17 cellular contexts compared by ENCODE assay signal in the genomic region with DNA sequence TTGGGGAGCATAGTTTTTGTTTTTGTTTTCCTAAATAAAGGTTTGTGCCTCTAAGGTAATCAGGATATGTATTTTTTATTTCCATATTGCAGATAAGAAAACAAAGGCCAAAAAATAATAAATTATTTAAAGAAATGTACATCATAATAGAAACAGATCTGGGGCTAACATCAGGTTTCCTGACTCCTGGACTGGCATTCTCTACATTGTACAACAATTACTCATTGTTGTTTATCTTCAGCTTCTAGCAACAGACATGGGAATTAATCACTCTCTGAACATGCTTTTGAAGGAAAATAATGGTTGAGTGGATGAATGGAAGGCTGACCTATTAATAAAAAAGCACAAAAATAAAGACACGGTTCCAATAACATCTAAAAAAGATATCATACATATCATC.
A peak's percentile ranks its signal among the peaks of the same experiment; 100 is the strongest.
DNase-seq lines count a peak whose midpoint lies in the region; FAIRE-seq and TF ChIP-seq lines count a peak whose summit lies in the region.
"Had no signal": no experiment of that assay in that cellular context is flagged by ENCODE, and none has a peak within 500 bp of the region (broad histone marks: within the 10 kb centered on the region; RNA-seq: fewer than 3 reads in every experiment).

No MANE protein-coding gene starts in this region.

- CTCF ChIA-PET in endothelial cell of umbilical vein (lab: Charles Lee) (interaction anchor here (0.9 to 4.6 kb wide), 3 partner anchors 12 to 587 kb away, joined by 4 to 36 read pairs (median 6); no protein-coding TSS in a partner anchor), GM10248 (lab: Yijun Ruan, JAX) (interaction anchor here (1.1 to 1.4 kb wide), 3 partner anchors 19 to 586 kb away, joined by 3 to 4 read pairs (median 3); no protein-coding TSS in a partner anchor)

- H3K4ac ChIP-seq in mesenchymal stem cell (ENCODE audit: low read depth in 1 of 2, low read length in 2 of 2): no peak overlapping the region

- H3K9me1 ChIP-seq in endothelial cell of umbilical vein (replicated peaks; ENCODE audit: control insufficient read depth, extremely low read depth, insufficient read depth, low read length): no peaks in the 10 kb centered on the region

- H3K9me3 ChIP-seq in endothelial cell of umbilical vein (replicated peaks; ENCODE audit: control insufficient read depth, insufficient read depth, low read length) (no peaks in the 10 kb centered on the region), mesenchymal stem cell (ENCODE audit: control insufficient read depth, low read length) (no peaks in the 10 kb centered on the region)
- H3K9me3 ChIP-seq: upper lobe of left lung had no signal

- dilution Hi-C loops in endothelial cell of umbilical vein (cut with MboI; ENCODE audit: extremely low pct_ligation_motif_present, low sequenced_read_pairs): loop anchor here (25.0 kb wide), 1 partner anchor 585 kb away; no protein-coding TSS in a partner anchor

- POLR2A ChIA-PET in endothelial cell of umbilical vein (lab: Charles Lee) (no interaction called here), GM10248 (lab: Yijun Ruan, JAX) (no interaction called here)

- no peaks in the 10 kb centered on the region for H3K27me3 ChIP-seq in endothelial cell of umbilical vein (ENCODE audit: control insufficient read depth in 2 of 2, insufficient read depth in 2 of 2, low read length in 2 of 2)
- no peaks in the 10 kb centered on the region for H3K27me3 ChIP-seq in mesenchymal stem cell (ENCODE audit: control insufficient read depth in 1 of 2, insufficient read depth in 1 of 2, low read length in 2 of 2)
- H3K27me3 ChIP-seq: upper lobe of left lung had no signal

- TF ChIP-seq CTCF in endothelial cell of umbilical vein (IDR thresholded peaks at IDR 0.05; ENCODE audit: extremely low read depth in 1 of 2, insufficient read depth in 1 of 2, low read depth in 1 of 2, low read length in 2 of 2): no peak
- no peak for TF ChIP-seq CTCF in GM10248 (IDR thresholded peaks at IDR 0.05; ENCODE audit: control extremely low read depth, extremely low read depth, low read depth, missing control alignments)

- H3K36me3 ChIP-seq in endothelial cell of umbilical vein (ENCODE audit: control insufficient read depth in 2 of 2, extremely low read depth in 1 of 2, insufficient read depth in 2 of 2, low read length in 2 of 2) (no peaks in the 10 kb centered on the region), mesenchymal stem cell (ENCODE audit: control insufficient read depth in 1 of 2, insufficient read depth in 2 of 2, low read depth in 1 of 2, low read length in 2 of 2) (no peaks in the 10 kb centered on the region)
- H3K36me3 ChIP-seq: upper lobe of left lung had no signal

- no peak for TF ChIP-seq POLR2A in endothelial cell of umbilical vein (IDR thresholded peaks at IDR 0.05; ENCODE audit: low read depth, low read length)

- H2BK15ac ChIP-seq in mesenchymal stem cell (ENCODE audit: low read depth, poor library complexity, severe bottlenecking): no peak overlapping the region

- H3K27ac ChIP-seq in endothelial cell of umbilical vein (ENCODE audit: insufficient read depth, low read depth, low read length): peak overlapping the region; percentile 92
- peak overlapping the region; percentile 73 for H3K27ac ChIP-seq in mesenchymal stem cell (ENCODE audit: low read length, poor library complexity, severe bottlenecking)
- H3K27ac ChIP-seq: upper lobe of left lung had no signal

- intact Hi-C loops in endothelial cell of umbilical vein (cut with micrococcal nuclease): loop anchor here (1.0 to 2.0 kb wide), 4 partner anchors 9 to 712 kb away; no protein-coding TSS in a partner anchor

- H2AFZ ChIP-seq in endothelial cell of umbilical vein (ENCODE audit: low read depth, low read length) (peak overlapping the region; percentile 59), mesenchymal stem cell (ENCODE audit: low read depth, low read length) (no peak overlapping the region)

- peak overlapping the region in 1 of 3 experiments; percentile 32 for H3K4me3 ChIP-seq in endothelial cell of umbilical vein (replicated peaks in 1 of 3; ENCODE audit: insufficient read depth in 1 of 3, low read depth in 1 of 3, low read length in 3 of 3)
- H3K4me3 ChIP-seq in mesenchymal stem cell (ENCODE audit: insufficient read depth in 1 of 2, low read depth in 1 of 2, low read length in 2 of 2): no peak overlapping the region
- H3K4me3 ChIP-seq: GM12878, K562, upper lobe of left lung had no signal

- H4K20me1 ChIP-seq in endothelial cell of umbilical vein (replicated peaks; ENCODE audit: control insufficient read depth, extremely low read depth, insufficient read depth, low read length): no peaks in the 10 kb centered on the region

- WGBS in mesenchymal stem cell: 0% methylated on average over 1 of the region's 1 CpG

- H3K9ac ChIP-seq in endothelial cell of umbilical vein (replicated peaks; ENCODE audit: extremely low read depth, insufficient read depth, low read length) (peak overlapping the region; percentile 82), mesenchymal stem cell (ENCODE audit: low read length) (peak overlapping the region; percentile 42)

- H3K18ac ChIP-seq in mesenchymal stem cell (ENCODE audit: low read depth in 1 of 2, low read length in 2 of 2): no peak overlapping the region

- H2BK5ac ChIP-seq in mesenchymal stem cell (ENCODE audit: low read depth, low read length, poor library complexity, severe bottlenecking): no peak overlapping the region

- no peak overlapping the region for H2BK120ac ChIP-seq in mesenchymal stem cell (ENCODE audit: low read depth, low read length)

- FAIRE-seq in endothelial cell of umbilical vein (lab: Jason Lieb, UNC): peak; percentile 84
- FAIRE-seq: GM12878, K562, TTC549 had no signal

- no peak overlapping the region for H3K23ac ChIP-seq in mesenchymal stem cell (ENCODE audit: low read length in 2 of 2)

- H3K79me1 ChIP-seq in mesenchymal stem cell (replicated peaks; ENCODE audit: low read length, poor library complexity, severe bottlenecking): no peaks in the 10 kb centered on the region

- H3K4me1 ChIP-seq in endothelial cell of umbilical vein (ENCODE audit: control insufficient read depth, extremely low read depth, insufficient read depth, low read length): peaks cover 17% of the 10 kb centered on the region
- peaks cover 2% of the 10 kb centered on the region for H3K4me1 ChIP-seq in mesenchymal stem cell (ENCODE audit: control insufficient read depth, insufficient read depth, low read depth, low read length)
- H3K4me1 ChIP-seq: upper lobe of left lung had no signal

- H3K4me2 ChIP-seq in endothelial cell of umbilical vein (ENCODE audit: insufficient read depth, low read length) (peak overlapping the region; percentile 50), mesenchymal stem cell (ENCODE audit: low read length, poor library complexity, severe bottlenecking) (no peak overlapping the region)

- H3K79me2 ChIP-seq in endothelial cell of umbilical vein (ENCODE audit: control insufficient read depth, insufficient read depth, low read length): no peaks in the 10 kb centered on the region

- no TSS peak for BruUV-seq in endothelial cell of umbilical vein (replicated peaks; lab: Mats Ljungman, UMichigan)

- no peak overlapping the region for H2BK12ac ChIP-seq in mesenchymal stem cell (ENCODE audit: low read length in 2 of 2)

- no peak overlapping the region for H2AK5ac ChIP-seq in mesenchymal stem cell (ENCODE audit: low read length, severe bottlenecking)

- no peak overlapping the region for H4K8ac ChIP-seq in mesenchymal stem cell (ENCODE audit: low read length)

- no peak overlapping the region for H3K14ac ChIP-seq in mesenchymal stem cell (ENCODE audit: low read length in 2 of 2)

- peak; percentile 59 for DNase-seq in AG20443 (ENCODE audit: low spot score)
- DNase-seq in RPMI7951 (ENCODE audit: low read depth): peak; percentile 34
- DNase-seq in endothelial cell of umbilical vein (ENCODE audit: low read depth, low spot score): peak; percentile 89
- DNase-seq in mesenchymal stem cell: peak; percentile 28
- DNase-seq in HUDEP-2 (lab: John Stamatoyannopoulos, UW; ENCODE audit: unreplicated experiment in 76 of 76): no peak
- no peak for DNase-seq in T-helper 1 cell
- DNase-seq in NCI-H2196 treated with DMSO at 0.1 percent for 48 hours (lab: John Stamatoyannopoulos, UW; ENCODE audit: unreplicated experiment): no peak
- DNase-seq in GM10248 (ENCODE audit: extremely low spot score): no peak
- DNase-seq: activated naive CD4-positive, alpha-beta T cell treated with Interleukin-2 at 50 U/mL for 16 hours; central memory CD4-positive, alpha-beta T cell; DMS79 treated with DMSO at 0.1 percent for 48 hours; NCI-H1930; NCI-H526 treated with DMSO at 0.1 percent for 48 hours; upper lobe of left lung had no signal

- no peak overlapping the region for H4K91ac ChIP-seq in mesenchymal stem cell (ENCODE audit: low read length)

TF ChIP-seq in endothelial cell of umbilical vein, 7 proteins besides CTCF, POLR2A, EP300 and RAD21:
- peak; percentile 47 for TF ChIP-seq GATA2 (IDR thresholded peaks at IDR 0.05; ENCODE audit: insufficient read depth, insufficient read length, low read depth, low read length)
- peak; percentile 94 for TF ChIP-seq JUN (IDR thresholded peaks at IDR 0.05; ENCODE audit: borderline replicate concordance, insufficient read depth, insufficient read length, low read depth)
- TF ChIP-seq POLR2AphosphoS5 (IDR thresholded peaks at IDR 0.05; ENCODE audit: insufficient read depth, low read depth, low read length): peak; percentile 59
- TF ChIP-seq, protein P1, sequence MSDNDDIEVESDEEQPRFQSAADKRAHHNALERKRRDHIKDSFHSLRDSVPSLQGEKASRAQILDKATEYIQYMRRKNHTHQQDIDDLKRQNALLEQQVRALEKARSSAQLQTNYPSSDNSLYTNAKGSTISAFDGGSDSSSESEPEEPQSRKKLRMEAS (IDR thresholded peaks at IDR 0.05; ENCODE audit: insufficient read depth, insufficient read length): no peak
- peak; percentile 74 for TF ChIP-seq FOS (IDR thresholded peaks at IDR 0.05; ENCODE audit: borderline replicate concordance, insufficient read depth, low read length)
- no peak for TF ChIP-seq EZH2 (IDR thresholded peaks at IDR 0.05; ENCODE audit: borderline replicate concordance, low read depth, low read length, severe bottlenecking)
- TF ChIP-seq MYC (IDR thresholded peaks at IDR 0.05; ENCODE audit: low read depth, low read length): no peak

Comparison
In these comparisons a context has a peak if more than half of its experiments do, and no peak if none do; other contexts are left out.
1. DNase-seq: peak in AG20443 (single experiment), RPMI7951 (single experiment), endothelial cell of umbilical vein (single experiment) and mesenchymal stem cell (single experiment); none in HUDEP-2 (0 of 76), T-helper 1 cell (0 of 5), NCI-H2196 treated with DMSO at 0.1 percent for 48 hours (single experiment) and GM10248 (single experiment).